Comparison of ENCODE assay signal across 1 cellular context in genomic region chr9:98999152-98999525, GRCh38.
TF ChIP-seq lines count a peak whose summit lies in the region.

No MANE protein-coding gene starts in this region.

TF ChIP-seq in WTC11, 78 proteins besides CTCF, POLR2A, EP300 and RAD21 (continued from another document):
- TF ChIP-seq, protein P1, sequence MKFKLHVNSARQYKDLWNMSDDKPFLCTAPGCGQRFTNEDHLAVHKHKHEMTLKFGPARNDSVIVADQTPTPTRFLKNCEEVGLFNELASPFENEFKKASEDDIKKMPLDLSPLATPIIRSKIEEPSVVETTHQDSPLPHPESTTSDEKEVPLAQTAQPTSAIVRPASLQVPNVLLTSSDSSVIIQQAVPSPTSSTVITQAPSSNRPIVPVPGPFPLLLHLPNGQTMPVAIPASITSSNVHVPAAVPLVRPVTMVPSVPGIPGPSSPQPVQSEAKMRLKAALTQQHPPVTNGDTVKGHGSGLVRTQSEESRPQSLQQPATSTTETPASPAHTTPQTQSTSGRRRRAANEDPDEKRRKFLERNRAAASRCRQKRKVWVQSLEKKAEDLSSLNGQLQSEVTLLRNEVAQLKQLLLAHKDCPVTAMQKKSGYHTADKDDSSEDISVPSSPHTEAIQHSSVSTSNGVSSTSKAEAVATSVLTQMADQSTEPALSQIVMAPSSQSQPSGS (CRISPR knock-in tag; IDR thresholded peaks at IDR 0.05; ENCODE audit: borderline replicate concordance, low read depth): no peak
- TF ChIP-seq MXD4 (CRISPR knock-in tag; IDR thresholded peaks at IDR 0.05; ENCODE audit: borderline replicate concordance) (no peak), IRF1 (CRISPR knock-in tag; IDR thresholded peaks at IDR 0.05) (no peak), ZSCAN18 (CRISPR knock-in tag; IDR thresholded peaks at IDR 0.05) (no peak), GRHL2 (CRISPR knock-in tag; IDR thresholded peaks at IDR 0.05; ENCODE audit: insufficient replicate concordance, severe bottlenecking) (no peak)
